In genomic region chr9:89491688-89492087, GRCh38 we compare ENCODE assay signal across 12 cellular contexts. TPM values are rescaled to one million over a fixed set of nuclear protein-coding genes. Genes with fewer than 3 reads are reported as not detected.
DNase-seq lines count a peak whose midpoint lies in the region; ATAC-seq and TF ChIP-seq lines count a peak whose summit lies in the region.
"Had no signal": no experiment of that assay in that cellular context is flagged by ENCODE, and none has a peak within 500 bp of the region (broad histone marks: within the 10 kb centered on the region; RNA-seq: fewer than 3 reads in every experiment).

No MANE protein-coding gene starts in this region.

- ATAC-seq in naive thymus-derived CD8-positive, alpha-beta T cell, result peak; percentile 17 to 24
- no peak for ATAC-seq in HG02884 (IDR thresholded peaks at IDR 0.05; ENCODE audit: unreplicated experiment)

- no peaks in the 10 kb centered on the region for H3K9me3 Mint-ChIP-seq in CD8-positive, alpha-beta memory T cell
- H3K9me3 Mint-ChIP-seq in activated naive CD4-positive, alpha-beta T cell treated with anti-CD3 and anti-CD28 coated beads, Interleukin-2, amount 10 ng/mL, durations not matched to agents 7 days and 5 days, result no peaks in the 10 kb centered on the region
- no peaks in the 10 kb centered on the region for H3K9me3 Mint-ChIP-seq in naive thymus-derived CD8-positive, alpha-beta T cell

- H3K27ac ChIP-seq in CD8-positive, alpha-beta memory T cell (ENCODE audit: low read depth, low read length), result no peak overlapping the region
- H3K27ac ChIP-seq: testis had no signal

- peaks cover 0 to 44% (median 10%) of the 10 kb centered on the region in 3 donors for H3K36me3 Mint-ChIP-seq in CD8-positive, alpha-beta memory T cell
- H3K36me3 Mint-ChIP-seq in activated naive CD4-positive, alpha-beta T cell treated with anti-CD3 and anti-CD28 coated beads, Interleukin-2, amount 10 ng/mL, durations not matched to agents 7 days and 5 days, result peaks cover 66% of the 10 kb centered on the region
- H3K36me3 Mint-ChIP-seq in naive thymus-derived CD8-positive, alpha-beta T cell, result peaks cover 0 to 36% (median 3%) of the 10 kb centered on the region in 3 donors

- peaks cover 90 to 98% (median 97%) of the 10 kb centered on the region in 3 donors for H3K4me1 Mint-ChIP-seq in CD8-positive, alpha-beta memory T cell
- peaks cover 97% of the 10 kb centered on the region for H3K4me1 Mint-ChIP-seq in activated naive CD4-positive, alpha-beta T cell treated with anti-CD3 and anti-CD28 coated beads, Interleukin-2, amount 10 ng/mL, durations not matched to agents 7 days and 5 days
- H3K4me1 Mint-ChIP-seq in naive thymus-derived CD8-positive, alpha-beta T cell, result peaks cover 58 to 97% (median 96%) of the 10 kb centered on the region in 4 donors

- H3K4me3 Mint-ChIP-seq in CD8-positive, alpha-beta memory T cell, result peak overlapping the region; percentile 71 to 99 (median 94)
- H3K4me3 Mint-ChIP-seq in activated naive CD4-positive, alpha-beta T cell treated with anti-CD3 and anti-CD28 coated beads, Interleukin-2, amount 10 ng/mL, durations not matched to agents 7 days and 5 days, result no peak overlapping the region
- peak overlapping the region; percentile 76 to 99 (median 98) for H3K4me3 Mint-ChIP-seq in naive thymus-derived CD8-positive, alpha-beta T cell

- POLR2A ChIA-PET in CD8-positive, alpha-beta memory T cell (lab: Charles Lee), result no interaction called here
- POLR2A ChIA-PET in naive thymus-derived CD8-positive, alpha-beta T cell (lab: Charles Lee), result interaction anchor here (1.0 to 3.4 kb wide), 15 partner anchors 9 to 83 kb away, joined by 3 to 23 read pairs (median 6); no protein-coding TSS in a partner anchor

- no peaks in the 10 kb centered on the region for H3K27me3 ChIP-seq in CD8-positive, alpha-beta memory T cell (ENCODE audit: insufficient read depth, low read length, poor library complexity, severe bottlenecking)
- no peaks in the 10 kb centered on the region for H3K27me3 ChIP-seq in H7 (ENCODE audit: control insufficient read depth, insufficient read depth, low read length)
- H3K27me3 ChIP-seq: testis had no signal

- H3K9me3 ChIP-seq in CD8-positive, alpha-beta memory T cell (ENCODE audit: low read length), result no peaks in the 10 kb centered on the region
- H3K9me3 ChIP-seq: testis had no signal

- H3K4me1 ChIP-seq in CD8-positive, alpha-beta memory T cell (ENCODE audit: insufficient read depth, low read length), result peaks cover 93% of the 10 kb centered on the region

- H3K27me3 Mint-ChIP-seq in CD8-positive, alpha-beta memory T cell, result no peaks in the 10 kb centered on the region
- H3K27me3 Mint-ChIP-seq in activated naive CD4-positive, alpha-beta T cell treated with anti-CD3 and anti-CD28 coated beads, Interleukin-2, amount 10 ng/mL, durations not matched to agents 7 days and 5 days, result no peaks in the 10 kb centered on the region
- no peaks in the 10 kb centered on the region for H3K27me3 Mint-ChIP-seq in naive thymus-derived CD8-positive, alpha-beta T cell

- no peak for DNase-seq in CD8-positive, alpha-beta memory T cell
- DNase-seq in H7, result peak; percentile 51
- no peak for DNase-seq in activated naive CD4-positive, alpha-beta T cell treated with anti-CD3 and anti-CD28 coated beads, Interleukin-2, amount 10 ng/mL, durations not matched to agents 7 days and 5 days
- no peak for DNase-seq in naive thymus-derived CD8-positive, alpha-beta T cell
- no peak for DNase-seq in NCI-H82 treated with DMSO at 0.1 percent for 48 hours (lab: John Stamatoyannopoulos, UW; ENCODE audit: unreplicated experiment)
- DNase-seq in GM20000 (ENCODE audit: low spot score), result no peak
- DNase-seq: foreskin melanocyte, GDM1, NCI-H146, NCI-H774, testis had no signal

- peak overlapping the region; percentile 30 for H3K4me3 ChIP-seq in CD8-positive, alpha-beta memory T cell (ENCODE audit: low read length)
- no peak overlapping the region for H3K4me3 ChIP-seq in H7 (ENCODE audit: insufficient read depth, low read depth, low read length)
- H3K4me3 ChIP-seq: testis had no signal

- no peaks in the 10 kb centered on the region for H3K36me3 ChIP-seq in CD8-positive, alpha-beta memory T cell (ENCODE audit: insufficient read depth, low read length)
- no peaks in the 10 kb centered on the region for H3K36me3 ChIP-seq in H7 (replicated peaks; ENCODE audit: control insufficient read depth, insufficient read depth, low read length)

- TF ChIP-seq CTCF in GM20000 (IDR thresholded peaks at IDR 0.05; ENCODE audit: extremely low read depth, missing control alignments), result no peak

- peak overlapping the region; percentile 82 to 97 (median 90) for H3K27ac Mint-ChIP-seq in CD8-positive, alpha-beta memory T cell
- H3K27ac Mint-ChIP-seq in activated naive CD4-positive, alpha-beta T cell treated with anti-CD3 and anti-CD28 coated beads, Interleukin-2, amount 10 ng/mL, durations not matched to agents 7 days and 5 days, result peak overlapping the region; percentile 85
- peak overlapping the region; percentile 88 to 97 (median 94) for H3K27ac Mint-ChIP-seq in naive thymus-derived CD8-positive, alpha-beta T cell

- CTCF ChIA-PET in CD8-positive, alpha-beta memory T cell (lab: Charles Lee), result interaction anchor here (0.9 to 2.8 kb wide), 5 partner anchors 41 to 62 kb away, joined by 3 to 29 read pairs (median 3); no protein-coding TSS in a partner anchor
- CTCF ChIA-PET in activated naive CD4-positive, alpha-beta T cell treated with anti-CD3 and anti-CD28 coated beads, Interleukin-2, amount 10 ng/mL, durations not matched to agents 7 days and 5 days (lab: Charles Lee), result interaction anchor here (1.1 to 4.5 kb wide), 3 partner anchors 24 to 57 kb away, joined by 3 to 27 read pairs (median 4); no protein-coding TSS in a partner anchor

RNA-seq across cellular contexts. Expression of gene SEMA4D, which starts 6.2 kb away (rescaled TPM):
- 100 to 1,000 TPM; 238 to 243 TPM for total RNA-seq in CD8-positive, alpha-beta memory T cell
- polyA plus RNA-seq in CD8-positive, alpha-beta memory T cell, result 227 TPM
- total RNA-seq in H7 (2014; rRNA removed; shearing (Covaris generic)), result 17.0 and 23.6 TPM in 2 replicates
- total RNA-seq in naive thymus-derived CD8-positive, alpha-beta T cell, result 100 to 1,000 TPM; 565 to 573 TPM
- 100 to 1,000 TPM; 154 to 359 (median 176) TPM for polyA plus RNA-seq in naive thymus-derived CD8-positive, alpha-beta T cell
